Comparison of ENCODE assay signal across 8 cellular contexts in genomic region chr16:75565640-75566039, GRCh38. TPM values are rescaled to one million over a fixed set of nuclear protein-coding genes. Genes with fewer than 3 reads are reported as not detected.
DNase-seq lines count a peak whose midpoint lies in the region; ATAC-seq and TF ChIP-seq lines count a peak whose summit lies in the region.

No MANE protein-coding gene starts in this region.

- H3K27me3 ChIP-seq in BLaER1 treated with 17β-estradiol and CSF1 and Interleukin-3, amounts not matched to agents 10 nM and 100 nM: no peaks in the 10 kb centered on the region
- H3K27me3 ChIP-seq in GM23248 (replicated peaks; ENCODE audit: insufficient read depth) (no peaks in the 10 kb centered on the region), SU-DHL-6 (ENCODE audit: low read length) (no peaks in the 10 kb centered on the region)

- H4K20me1 ChIP-seq in BLaER1 treated with 17β-estradiol and CSF1 and Interleukin-3, amounts not matched to agents 10 nM and 100 nM: peaks cover 29 to 44% (median 43%) of the 10 kb centered on the region in 11 experiments; a peak in 21 of 22 replicates
- peaks cover 4% of the 10 kb centered on the region; the same call in 1 of the 2 replicates for H4K20me1 ChIP-seq in GM23248 (ENCODE audit: insufficient read depth)
- no peaks in the 10 kb centered on the region for H4K20me1 ChIP-seq in SU-DHL-6 (ENCODE audit: low read depth, low read length)

- H3F3A ChIP-seq in GM23248 (ENCODE audit: insufficient read depth): peaks cover 14% of the 10 kb centered on the region; the same call in 1 of the 2 replicates
- H3F3A ChIP-seq in SU-DHL-6 (ENCODE audit: insufficient read depth): peaks cover 10% of the 10 kb centered on the region

- no peaks in the 10 kb centered on the region for H3K36me3 Mint-ChIP-seq in glutamatergic neuron (ENCODE audit: unreplicated experiment)

- no peaks in the 10 kb centered on the region for H3K9me3 ChIP-seq in BLaER1 treated with 17β-estradiol and CSF1 and Interleukin-3, amounts not matched to agents 10 nM and 100 nM (replicated peaks in 1 of 11)
- H3K9me3 ChIP-seq in GM23248 (ENCODE audit: low read depth): no peaks in the 10 kb centered on the region
- H3K9me3 ChIP-seq in SU-DHL-6 (ENCODE audit: insufficient read depth, low read length): no peaks in the 10 kb centered on the region

- peak overlapping the region; percentile 85 to 95 (median 89) for H3K9ac ChIP-seq in BLaER1 treated with 17β-estradiol and CSF1 and Interleukin-3, amounts not matched to agents 10 nM and 100 nM
- H3K9ac ChIP-seq in GM23248: peak overlapping the region; percentile 80
- H3K9ac ChIP-seq in SU-DHL-6 (ENCODE audit: low read length): peak overlapping the region; percentile 86

- 18 to 20% methylated on average over 15 of the region's 15 CpGs for WGBS in GM23248 (ENCODE audit: low coverage in 1 of 2, low lambda C conversion rate in 2 of 2, missing lambda C conversion rate in 2 of 2), 2 experiments

- H3K9me2 ChIP-seq in GM23248 (ENCODE audit: insufficient read depth): no peaks in the 10 kb centered on the region
- no peaks in the 10 kb centered on the region for H3K9me2 ChIP-seq in SU-DHL-6 (replicated peaks; ENCODE audit: insufficient read depth, low read length)

- no peak for ATAC-seq in GM18502 (IDR thresholded peaks at IDR 0.05; ENCODE audit: poor library complexity, unreplicated experiment)

- H3K4me1 Mint-ChIP-seq in glutamatergic neuron (ENCODE audit: low read depth, unreplicated experiment): peaks cover 23% of the 10 kb centered on the region

- H3K27ac Mint-ChIP-seq in glutamatergic neuron (ENCODE audit: unreplicated experiment): peak overlapping the region; percentile 99

- peak overlapping the region; percentile 70 to 87 (median 81); a peak in 20 of 22 replicates for H3K27ac ChIP-seq in BLaER1 treated with 17β-estradiol and CSF1 and Interleukin-3, amounts not matched to agents 10 nM and 100 nM
- H3K27ac ChIP-seq in GM23248: 0 out of 2 replicates have a peak overlapping the region, but pooled peaks have one; percentile 4
- peak overlapping the region; percentile 65 for H3K27ac ChIP-seq in SU-DHL-6 (ENCODE audit: low read depth, low read length)
- H3K27ac ChIP-seq in skin epidermis: peak overlapping the region in 20 of 21 experiments; percentile 49 to 97 (median 88)

- peak overlapping the region; percentile 98 for H3K4me3 Mint-ChIP-seq in glutamatergic neuron (ENCODE audit: unreplicated experiment)

- in situ Hi-C loops in GM23248 (cut with MboI): no loop called here

- H3K27me3 Mint-ChIP-seq in glutamatergic neuron (ENCODE audit: unreplicated experiment): peaks cover 13% of the 10 kb centered on the region

- no peak for DNase-seq in GM23248
- DNase-seq in glutamatergic neuron: no peak
- no peak for DNase-seq in central memory CD4-positive, alpha-beta T cell
- no peak for DNase-seq in DMS53 treated with DMSO at 0.1 percent for 48 hours (lab: John Stamatoyannopoulos, UW; ENCODE audit: unreplicated experiment)

- H3K36me3 ChIP-seq in BLaER1 treated with 17β-estradiol and CSF1 and Interleukin-3, amounts not matched to agents 10 nM and 100 nM: peaks cover 28 to 34% (median 32%) of the 10 kb centered on the region in 11 experiments
- H3K36me3 ChIP-seq in GM23248 (ENCODE audit: low read depth) (peaks cover 26% of the 10 kb centered on the region), SU-DHL-6 (ENCODE audit: low read length) (peaks cover 6% of the 10 kb centered on the region; the same call in 1 of the 2 replicates)

- H3K79me2 ChIP-seq in GM23248 (ENCODE audit: insufficient read depth): peaks cover 44% of the 10 kb centered on the region
- peaks cover 16% of the 10 kb centered on the region for H3K79me2 ChIP-seq in SU-DHL-6 (ENCODE audit: insufficient read depth, low read length)

- peaks cover 18% of the 10 kb centered on the region for H3K9me3 Mint-ChIP-seq in glutamatergic neuron (ENCODE audit: unreplicated experiment)

- peak overlapping the region; percentile 75 to 99 (median 91) for H3K4me2 ChIP-seq in BLaER1 treated with 17β-estradiol and CSF1 and Interleukin-3, amounts not matched to agents 10 nM and 100 nM
- H3K4me2 ChIP-seq in GM23248 (ENCODE audit: unreplicated experiment) (peak overlapping the region; percentile 98), SU-DHL-6 (ENCODE audit: low read depth, low read length, poor library complexity, severe bottlenecking) (peak overlapping the region; percentile 67)

- TF ChIP-seq CTCF in SU-DHL-6 (IDR thresholded peaks at IDR 0.05; ENCODE audit: insufficient read depth, low read length, poor library complexity, severe bottlenecking) (no peak), glutamatergic neuron (IDR thresholded peaks at IDR 0.05; ENCODE audit: partially characterized antibody, unreplicated experiment) (no peak)

- H2AFZ ChIP-seq in GM23248: peak overlapping the region; percentile 99
- H2AFZ ChIP-seq in SU-DHL-6 (ENCODE audit: low read depth, low read length, severe bottlenecking): peak overlapping the region; percentile 91

- H3K4me3 ChIP-seq in BLaER1 treated with 17β-estradiol and CSF1 and Interleukin-3, amounts not matched to agents 10 nM and 100 nM: peak overlapping the region; percentile 85 to 100 (median 96)
- peak overlapping the region; percentile 88 for H3K4me3 ChIP-seq in GM23248
- peak overlapping the region; percentile 72 for H3K4me3 ChIP-seq in SU-DHL-6 (ENCODE audit: insufficient read depth, low read length, poor library complexity, severe bottlenecking)
- H3K4me3 ChIP-seq in skin epidermis: peak overlapping the region; percentile 75 to 98 (median 87)

- peaks cover 47 to 56% (median 53%) of the 10 kb centered on the region in 10 experiments for H3K4me1 ChIP-seq in BLaER1 treated with 17β-estradiol and CSF1 and Interleukin-3, amounts not matched to agents 10 nM and 100 nM
- H3K4me1 ChIP-seq in GM23248 (ENCODE audit: insufficient read depth): peaks cover 18% of the 10 kb centered on the region; the same call in 1 of the 2 replicates

RNA-seq across cellular contexts. Expression of gene GABARAPL2, which starts 0.5 kb away (rescaled TPM):
- total RNA-seq in GM23248 (2014; rRNA removed; shearing (Covaris generic)): 52.7 and 57.5 TPM in 2 replicates
- 252 and 257 TPM in 2 replicates for polyA plus RNA-seq in GM23248 (2016; fragmentation: Nextera tagmentation; extraction: Ambion mirVana)
- 208 TPM for total RNA-seq in glutamatergic neuron (ENCODE audit: unreplicated experiment)

RNA-seq across cellular contexts. Expression of gene TMEM231, which starts 9.6 kb away (rescaled TPM):
- total RNA-seq in GM23248 (2014; rRNA removed; shearing (Covaris generic)): 14.2 and 20.3 TPM in 2 replicates
- 12.7 and 13.5 TPM in 2 replicates for polyA plus RNA-seq in GM23248 (2016; fragmentation: Nextera tagmentation; extraction: Ambion mirVana)
- 14.1 TPM for total RNA-seq in glutamatergic neuron (ENCODE audit: unreplicated experiment)

RNA-seq across cellular contexts. Expression of gene CHST5, which starts 29.7 kb away (rescaled TPM):
- total RNA-seq in GM23248 (2014; rRNA removed; shearing (Covaris generic)): 0.25 TPM in 1 of 2 replicates, not detected in the other
- not detected in 2 replicates for polyA plus RNA-seq in GM23248 (2016; fragmentation: Nextera tagmentation; extraction: Ambion mirVana)
- total RNA-seq in glutamatergic neuron (ENCODE audit: unreplicated experiment): 0.64 TPM

RNA-seq across cellular contexts. Expression of gene ADAT1, which starts 57.4 kb away (rescaled TPM):
- 31.3 and 40.1 TPM in 2 replicates for total RNA-seq in GM23248 (2014; rRNA removed; shearing (Covaris generic))
- 18.9 and 25.8 TPM in 2 replicates for polyA plus RNA-seq in GM23248 (2016; fragmentation: Nextera tagmentation; extraction: Ambion mirVana)
- total RNA-seq in glutamatergic neuron (ENCODE audit: unreplicated experiment): 80.1 TPM

Comparison
In these comparisons a context has a peak if more than half of its experiments do, and no peak if none do; other contexts are left out.
1. H3K27ac ChIP-seq: peak in every context shown above with its lines; median percentile 88 in skin epidermis; 81 in BLaER1 treated with 17β-estradiol and CSF1 and Interleukin-3, amounts not matched to agents 10 nM and 100 nM; 65 in SU-DHL-6; 4 in GM23248.